In genomic region chr14:39266589-39266870, GRCh38 we compare ENCODE assay signal across 1 cellular context.
A peak's percentile ranks its signal among the peaks of the same experiment; 100 is the strongest.
TF ChIP-seq lines count a peak whose summit lies in the region.

No MANE protein-coding gene starts in this region.

TF ChIP-seq in K562, 482 proteins besides CTCF, POLR2A, EP300 and RAD21 (continued from another document and continues in another):
- peak in 1 of 3 experiments; percentile 55; a peak in 2 of 6 replicates for TF ChIP-seq ZBTB11 (CRISPR knock-in tag; IDR thresholded peaks at IDR 0.05)
- TF ChIP-seq RERE (CRISPR knock-in tag; IDR thresholded peaks at IDR 0.05; ENCODE audit: borderline replicate concordance) = no peak
- TF ChIP-seq ZNF592 (IDR thresholded peaks at IDR 0.05) = 0 out of 2 replicates have a peak, but pooled peaks have one; percentile 17
- TF ChIP-seq MYC (IDR thresholded peaks at IDR 0.05; ENCODE audit: low read depth, low read length) = 0 out of 2 replicates have a peak, but pooled peaks have one; percentile 17
- no peak for TF ChIP-seq MYC (CRISPR knock-in tag; IDR thresholded peaks at IDR 0.05; ENCODE audit: borderline replicate concordance, low read depth)
- peak; percentile 57 for TF ChIP-seq CHD1 (IDR thresholded peaks at IDR 0.05; ENCODE audit: low read length)
- TF ChIP-seq RBBP5 (IDR thresholded peaks at IDR 0.05; ENCODE audit: borderline replicate concordance, insufficient read depth, low read length, poor library complexity, severe bottlenecking) = peak; percentile 15
- TF ChIP-seq RBM22 (IDR thresholded peaks at IDR 0.05; ENCODE audit: low read depth, low read length, poor library complexity, severe bottlenecking) = peak; percentile 3
- peak; percentile 43; the same call in 1 of the 2 replicates for TF ChIP-seq ZBTB7A (IDR thresholded peaks at IDR 0.05; ENCODE audit: borderline replicate concordance, control insufficient read depth, low read depth, low read length)
- peak; percentile 66; the same call in 1 of the 2 replicates for TF ChIP-seq MGA (IDR thresholded peaks at IDR 0.05)
- no peak for TF ChIP-seq MTA1 (IDR thresholded peaks at IDR 0.05; ENCODE audit: borderline replicate concordance)
- no peak for TF ChIP-seq ZNF785 (CRISPR knock-in tag; IDR thresholded peaks at IDR 0.05)
- peak; percentile 43 for TF ChIP-seq KDM5B (IDR thresholded peaks at IDR 0.05; ENCODE audit: insufficient replicate concordance, low read depth, low read length)
- peak in 1 of 2 experiments; percentile 34 for TF ChIP-seq E2F6 (IDR thresholded peaks at IDR 0.05; ENCODE audit: borderline replicate concordance in 1 of 2, extremely low read depth in 1 of 2, insufficient read depth in 1 of 2, insufficient read length in 1 of 2, low read depth in 1 of 2, low read length in 1 of 2, poor library complexity in 1 of 2, severe bottlenecking in 1 of 2)
- peak; percentile 38; the same call in 1 of the 2 replicates for TF ChIP-seq GABPA (tag; conservative IDR thresholded peaks at IDR 0.05; ENCODE audit: low read depth)
- TF ChIP-seq YY1 (IDR thresholded peaks at IDR 0.05; ENCODE audit: borderline replicate concordance in 1 of 3, control insufficient read depth in 1 of 3, extremely low read depth in 1 of 3, insufficient read depth in 3 of 3, insufficient read length in 1 of 3, insufficient replicate concordance in 2 of 3, low read depth in 1 of 3, low read length in 2 of 3) = peak in 2 of 3 experiments; percentile 40 to 65
- no peak for TF ChIP-seq RFX1 (IDR thresholded peaks at IDR 0.05)
- no peak for TF ChIP-seq ZNF174 (CRISPR knock-in tag; IDR thresholded peaks at IDR 0.05)
- peak; percentile 10; the same call in 1 of the 2 replicates for TF ChIP-seq PHF8 (IDR thresholded peaks at IDR 0.05; ENCODE audit: borderline replicate concordance, low read length)
- peak; percentile 3 for TF ChIP-seq POLR2B (IDR thresholded peaks at IDR 0.05; ENCODE audit: low read depth, partially characterized antibody)
- TF ChIP-seq TARDBP (IDR thresholded peaks at IDR 0.05) = no peak
- no peak for TF ChIP-seq ZZZ3 (IDR thresholded peaks at IDR 0.05)
